Comparison of ENCODE assay signal across 8 cellular contexts in genomic region chr7:103279636-103279962, GRCh38.
DNase-seq lines count a peak whose midpoint lies in the region; ATAC-seq and TF ChIP-seq lines count a peak whose summit lies in the region.
"Not testable (repeated sequence)": the region's sequence is repeated elsewhere in the genome, so short reads cannot be mapped to it uniquely, and the experiment has no call there.

No MANE protein-coding gene starts in this region.

- ATAC-seq in GM18909 (IDR thresholded peaks at IDR 0.05; ENCODE audit: poor library complexity, unreplicated experiment) (peak; percentile 47), HG02885 (IDR thresholded peaks at IDR 0.05; ENCODE audit: poor library complexity, unreplicated experiment) (peak; percentile 45)

- H3K27me3 ChIP-seq in MM.1S (replicated peaks; ENCODE audit: insufficient read depth, low read length); parathyroid adenoma (ENCODE audit: control insufficient read depth, insufficient read depth, low read length): not testable (repeated sequence)

- DNase-seq in ACHN (peak; percentile 60), MM.1S (peak; percentile 20), SW480 (ENCODE audit: low spot score) (peak; percentile 33), cardiac fibroblast (ENCODE audit: low read depth in 2 of 2) (peak; percentile 11 to 19)

- in situ Hi-C loops in ACHN (cut with HindIII; ENCODE audit: low pct_ligation_motif_present, low pct_unique_long_range_greater_than_20kb, low sequenced_read_pairs) = not testable (repeated sequence)

- not testable (repeated sequence) for H3K27ac ChIP-seq in MM.1S (ENCODE audit: low read length)
- H3K27ac ChIP-seq in parathyroid adenoma = peak overlapping the region; percentile 93

- not testable (repeated sequence) for H3K9me2 ChIP-seq in MM.1S (replicated peaks; ENCODE audit: insufficient read depth, low read length)

- not testable (repeated sequence) for H3F3A ChIP-seq in MM.1S (ENCODE audit: insufficient read depth, low read length)

- H2AFZ ChIP-seq in MM.1S (ENCODE audit: low read length) (peak overlapping the region; percentile 91), parathyroid adenoma (peak overlapping the region; percentile 99)

- not testable (repeated sequence) for H3K4me1 ChIP-seq in MM.1S (ENCODE audit: low read length); parathyroid adenoma

- not testable (repeated sequence) for H4K20me1 ChIP-seq in MM.1S (ENCODE audit: insufficient read depth, low read length)

- H3K4me3 ChIP-seq in MM.1S (ENCODE audit: low read length) = peak overlapping the region; percentile 72
- H3K4me3 ChIP-seq in cardiac fibroblast (replicated peaks in 1 of 2; ENCODE audit: low read depth in 2 of 2, low read length in 2 of 2) = peak overlapping the region; percentile 57 to 64
- peak overlapping the region; percentile 53; the same call in 1 of the 2 replicates for H3K4me3 ChIP-seq in iPS-18c (ENCODE audit: insufficient read depth, low read depth, low read length)
- peak overlapping the region; percentile 68 for H3K4me3 ChIP-seq in parathyroid adenoma (ENCODE audit: low read depth, low read length)

- not testable (repeated sequence) for H3K36me3 ChIP-seq in MM.1S (replicated peaks; ENCODE audit: insufficient read depth, low read length); parathyroid adenoma (ENCODE audit: control insufficient read depth, insufficient read depth, low read length)

- H3K79me2 ChIP-seq in MM.1S (ENCODE audit: low read length); parathyroid adenoma: not testable (repeated sequence)

- TF ChIP-seq CTCF in MM.1S (IDR thresholded peaks at IDR 0.05; ENCODE audit: low read length); cardiac fibroblast (IDR thresholded peaks at IDR 0.05; ENCODE audit: low read depth, low read length); parathyroid adenoma (IDR thresholded peaks at IDR 0.05): not testable (repeated sequence)

- H3K9me3 ChIP-seq in MM.1S (replicated peaks; ENCODE audit: insufficient read depth, low read length); iPS-18c (ENCODE audit: control insufficient read depth, insufficient read depth, low read length); parathyroid adenoma (ENCODE audit: control insufficient read depth, low read length): not testable (repeated sequence)

- H3K4me2 ChIP-seq in MM.1S (ENCODE audit: low read depth, low read length) (peak overlapping the region; percentile 87; the same call in 1 of the 2 replicates), parathyroid adenoma (ENCODE audit: low read length) (peak overlapping the region; percentile 93)

- H3K9ac ChIP-seq in MM.1S (ENCODE audit: low read length) = peak overlapping the region; percentile 68; the same call in 1 of the 2 replicates
- H3K9ac ChIP-seq in parathyroid adenoma = peak overlapping the region; percentile 6
